Comparison of ENCODE assay signal across 1 cellular context in the genomic region with DNA sequence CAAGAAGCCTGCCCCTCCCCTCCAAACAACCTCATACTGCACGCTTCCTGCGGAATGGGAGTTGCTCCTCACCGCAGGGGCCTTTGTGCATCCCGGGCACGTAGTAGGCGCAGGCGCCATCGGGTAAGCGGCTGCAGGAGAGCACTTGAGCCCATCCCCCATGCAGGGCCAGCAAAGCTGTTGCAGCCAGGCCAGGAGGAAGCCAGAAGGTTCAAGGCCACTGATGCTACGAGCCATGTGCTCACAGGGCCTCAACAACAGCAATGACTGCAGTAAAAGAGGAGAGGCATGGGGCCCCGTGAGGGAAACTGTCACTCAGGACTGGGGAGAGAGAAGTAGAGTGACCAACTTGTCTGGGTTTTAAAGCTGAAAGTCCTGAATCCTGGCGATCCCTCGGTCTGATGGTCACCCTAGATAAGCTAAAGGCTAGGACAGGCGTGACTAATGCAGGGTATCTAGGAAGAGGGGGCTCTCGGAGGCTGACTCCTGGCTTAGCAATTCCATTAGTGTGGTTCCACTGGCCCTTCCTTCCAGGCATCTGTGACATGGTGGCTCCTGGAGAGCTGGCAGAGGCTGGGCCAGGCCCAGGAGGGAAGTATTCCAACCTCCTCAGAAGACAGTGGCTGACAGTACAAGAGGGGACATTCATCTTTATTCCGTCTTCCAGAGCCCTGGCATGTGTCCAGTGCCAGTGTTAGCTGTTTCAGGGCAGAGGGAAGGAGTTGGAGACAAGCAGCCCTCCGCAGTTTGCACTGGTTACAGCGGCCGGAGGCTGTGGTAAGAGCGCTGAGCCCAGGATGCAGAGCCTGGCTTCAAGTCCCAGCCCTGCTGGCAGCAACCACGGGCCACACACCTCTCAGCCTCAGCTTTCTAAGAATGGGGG.
A peak's percentile ranks its signal among the peaks of the same experiment; 100 is the strongest.
TF ChIP-seq lines count a peak whose summit lies in the region.

No MANE protein-coding gene starts in this region.

TF ChIP-seq in HepG2, 621 proteins besides CTCF, POLR2A, EP300 and RAD21 (continued from another document and continues in another):
- TF ChIP-seq, protein P1, sequence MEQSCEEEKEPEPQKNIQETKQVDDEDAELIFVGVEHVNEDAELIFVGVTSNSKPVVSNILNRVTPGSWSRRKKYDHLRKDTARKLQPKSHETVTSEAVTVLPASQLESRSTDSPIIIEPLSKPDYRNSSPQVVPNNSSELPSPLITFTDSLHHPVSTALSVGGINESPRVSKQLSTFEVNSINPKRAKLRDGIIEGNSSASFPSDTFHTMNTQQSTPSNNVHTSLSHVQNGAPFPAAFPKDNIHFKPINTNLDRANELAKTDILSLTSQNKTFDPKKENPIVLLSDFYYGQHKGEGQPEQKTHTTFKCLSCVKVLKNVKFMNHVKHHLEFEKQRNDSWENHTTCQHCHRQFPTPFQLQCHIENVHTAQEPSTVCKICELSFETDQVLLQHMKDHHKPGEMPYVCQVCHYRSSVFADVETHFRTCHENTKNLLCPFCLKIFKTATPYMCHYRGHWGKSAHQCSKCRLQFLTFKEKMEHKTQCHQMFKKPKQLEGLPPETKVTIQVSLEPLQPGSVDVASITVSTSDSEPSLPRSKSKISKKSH (CRISPR knock-in tag; IDR thresholded peaks at IDR 0.05; ENCODE audit: borderline replicate concordance) = peak; percentile 83
- TF ChIP-seq, protein P2, sequence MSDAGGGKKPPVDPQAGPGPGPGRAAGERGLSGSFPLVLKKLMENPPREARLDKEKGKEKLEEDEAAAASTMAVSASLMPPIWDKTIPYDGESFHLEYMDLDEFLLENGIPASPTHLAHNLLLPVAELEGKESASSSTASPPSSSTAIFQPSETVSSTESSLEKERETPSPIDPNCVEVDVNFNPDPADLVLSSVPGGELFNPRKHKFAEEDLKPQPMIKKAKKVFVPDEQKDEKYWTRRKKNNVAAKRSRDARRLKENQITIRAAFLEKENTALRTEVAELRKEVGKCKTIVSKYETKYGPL (CRISPR knock-in tag; IDR thresholded peaks at IDR 0.05) = no peak; the same call in 1 of the 2 replicates
- TF ChIP-seq ZNF383 (CRISPR knock-in tag; IDR thresholded peaks at IDR 0.05; ENCODE audit: borderline replicate concordance) (peak; percentile 99), ZNF841 (CRISPR knock-in tag; IDR thresholded peaks at IDR 0.05; ENCODE audit: borderline replicate concordance) (0 out of 2 replicates have a peak, but pooled peaks have one; percentile 30), IRF2 (CRISPR knock-in tag; IDR thresholded peaks at IDR 0.05) (peak; percentile 96), HDAC1 (CRISPR knock-in tag; IDR thresholded peaks at IDR 0.05) (peak; percentile 96), ZFY (CRISPR knock-in tag; IDR thresholded peaks at IDR 0.05) (peak; percentile 90), SRSF4 (IDR thresholded peaks at IDR 0.05; ENCODE audit: low read depth, low read length, poor library complexity, severe bottlenecking) (no peak), ZNF562 (CRISPR knock-in tag; IDR thresholded peaks at IDR 0.05; ENCODE audit: borderline replicate concordance) (no peak), FOXO1 (CRISPR knock-in tag; IDR thresholded peaks at IDR 0.05) (peak; percentile 98), CHD4 (IDR thresholded peaks at IDR 0.05; ENCODE audit: borderline replicate concordance, low read length) (no peak), ZBTB42 (CRISPR knock-in tag; IDR thresholded peaks at IDR 0.05) (no peak), ZKSCAN1 (IDR thresholded peaks at IDR 0.05; ENCODE audit: low read length) (peak; percentile 99), HOXA5 (CRISPR knock-in tag; IDR thresholded peaks at IDR 0.05) (peak; percentile 92), POLR2AphosphoS5 (IDR thresholded peaks at IDR 0.05; ENCODE audit: low read depth, low read length) (peak; percentile 71), ZFP36L1 (CRISPR knock-in tag; IDR thresholded peaks at IDR 0.05) (peak; percentile 95), ZGPAT (CRISPR knock-in tag; IDR thresholded peaks at IDR 0.05) (peak; percentile 98), NFKBIZ (CRISPR knock-in tag; IDR thresholded peaks at IDR 0.05) (no peak; the same call in none of the 2 replicates), GLI4 (CRISPR knock-in tag; IDR thresholded peaks at IDR 0.05; ENCODE audit: borderline replicate concordance) (0 out of 2 replicates have a peak, but pooled peaks have one; percentile 85), ZNF280D (CRISPR knock-in tag; IDR thresholded peaks at IDR 0.05) (peak; percentile 87; the same call in 1 of the 2 replicates), MBD4 (IDR thresholded peaks at IDR 0.05; ENCODE audit: borderline replicate concordance, low read length) (peak; percentile 81; the same call in 1 of the 2 replicates), ZNF17 (CRISPR knock-in tag; IDR thresholded peaks at IDR 0.05) (no peak), NR2F1 (CRISPR knock-in tag; IDR thresholded peaks at IDR 0.05) (peak; percentile 93 to 94), ARID2 (CRISPR knock-in tag; IDR thresholded peaks at IDR 0.05; ENCODE audit: borderline replicate concordance) (no peak; the same call in 1 of the 2 replicates), NR2F6 (IDR thresholded peaks at IDR 0.05) (peak; percentile 95), NR2F6 (CRISPR knock-in tag; IDR thresholded peaks at IDR 0.05) (peak; percentile 99), JUND (CRISPR knock-in tag; IDR thresholded peaks at IDR 0.05) (0 out of 2 replicates have a peak, but pooled peaks have one; percentile 66), ZNF570 (CRISPR knock-in tag; IDR thresholded peaks at IDR 0.05; ENCODE audit: borderline replicate concordance) (peak; percentile 31; the same call in 1 of the 2 replicates), NR2C2 (CRISPR knock-in tag; IDR thresholded peaks at IDR 0.05; ENCODE audit: borderline replicate concordance) (peak; percentile 94), GATA4 (IDR thresholded peaks at IDR 0.05; ENCODE audit: borderline replicate concordance, low read depth) (0 out of 2 replicates have a peak, but pooled peaks have one; percentile 33), ZNF441 (CRISPR knock-in tag; IDR thresholded peaks at IDR 0.05; ENCODE audit: borderline replicate concordance) (peak; percentile 87; the same call in 1 of the 2 replicates), ZNF510 (CRISPR knock-in tag; IDR thresholded peaks at IDR 0.05; ENCODE audit: low read depth) (peak; percentile 97)
- TF ChIP-seq, protein P3, sequence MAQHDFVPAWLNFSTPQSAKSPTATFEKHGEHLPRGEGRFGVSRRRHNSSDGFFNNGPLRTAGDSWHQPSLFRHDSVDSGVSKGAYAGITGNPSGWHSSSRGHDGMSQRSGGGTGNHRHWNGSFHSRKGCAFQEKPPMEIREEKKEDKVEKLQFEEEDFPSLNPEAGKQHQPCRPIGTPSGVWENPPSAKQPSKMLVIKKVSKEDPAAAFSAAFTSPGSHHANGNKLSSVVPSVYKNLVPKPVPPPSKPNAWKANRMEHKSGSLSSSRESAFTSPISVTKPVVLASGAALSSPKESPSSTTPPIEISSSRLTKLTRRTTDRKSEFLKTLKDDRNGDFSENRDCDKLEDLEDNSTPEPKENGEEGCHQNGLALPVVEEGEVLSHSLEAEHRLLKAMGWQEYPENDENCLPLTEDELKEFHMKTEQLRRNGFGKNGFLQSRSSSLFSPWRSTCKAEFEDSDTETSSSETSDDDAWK (CRISPR knock-in tag; IDR thresholded peaks at IDR 0.05) = no peak
- TF ChIP-seq, protein P4, sequence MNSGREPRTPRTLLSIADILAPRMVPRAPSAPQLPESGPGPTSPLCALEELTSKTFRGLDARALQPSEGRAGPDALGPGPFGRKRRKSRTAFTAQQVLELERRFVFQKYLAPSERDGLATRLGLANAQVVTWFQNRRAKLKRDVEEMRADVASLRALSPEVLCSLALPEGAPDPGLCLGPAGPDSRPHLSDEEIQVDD (CRISPR knock-in tag; IDR thresholded peaks at IDR 0.05; ENCODE audit: borderline replicate concordance) = 0 out of 2 replicates have a peak, but pooled peaks have one; percentile 71
- TF ChIP-seq, protein P5, sequence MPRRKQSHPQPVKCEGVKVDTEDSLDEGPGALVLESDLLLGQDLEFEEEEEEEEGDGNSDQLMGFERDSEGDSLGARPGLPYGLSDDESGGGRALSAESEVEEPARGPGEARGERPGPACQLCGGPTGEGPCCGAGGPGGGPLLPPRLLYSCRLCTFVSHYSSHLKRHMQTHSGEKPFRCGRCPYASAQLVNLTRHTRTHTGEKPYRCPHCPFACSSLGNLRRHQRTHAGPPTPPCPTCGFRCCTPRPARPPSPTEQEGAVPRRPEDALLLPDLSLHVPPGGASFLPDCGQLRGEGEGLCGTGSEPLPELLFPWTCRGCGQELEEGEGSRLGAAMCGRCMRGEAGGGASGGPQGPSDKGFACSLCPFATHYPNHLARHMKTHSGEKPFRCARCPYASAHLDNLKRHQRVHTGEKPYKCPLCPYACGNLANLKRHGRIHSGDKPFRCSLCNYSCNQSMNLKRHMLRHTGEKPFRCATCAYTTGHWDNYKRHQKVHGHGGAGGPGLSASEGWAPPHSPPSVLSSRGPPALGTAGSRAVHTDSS (CRISPR knock-in tag; conservative IDR thresholded peaks at IDR 0.05) = no peak
- TF ChIP-seq, protein P6, sequence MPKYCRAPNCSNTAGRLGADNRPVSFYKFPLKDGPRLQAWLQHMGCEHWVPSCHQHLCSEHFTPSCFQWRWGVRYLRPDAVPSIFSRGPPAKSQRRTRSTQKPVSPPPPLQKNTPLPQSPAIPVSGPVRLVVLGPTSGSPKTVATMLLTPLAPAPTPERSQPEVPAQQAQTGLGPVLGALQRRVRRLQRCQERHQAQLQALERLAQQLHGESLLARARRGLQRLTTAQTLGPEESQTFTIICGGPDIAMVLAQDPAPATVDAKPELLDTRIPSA (CRISPR knock-in tag; IDR thresholded peaks at IDR 0.05; ENCODE audit: borderline replicate concordance) = no peak
- TF ChIP-seq, protein P7, sequence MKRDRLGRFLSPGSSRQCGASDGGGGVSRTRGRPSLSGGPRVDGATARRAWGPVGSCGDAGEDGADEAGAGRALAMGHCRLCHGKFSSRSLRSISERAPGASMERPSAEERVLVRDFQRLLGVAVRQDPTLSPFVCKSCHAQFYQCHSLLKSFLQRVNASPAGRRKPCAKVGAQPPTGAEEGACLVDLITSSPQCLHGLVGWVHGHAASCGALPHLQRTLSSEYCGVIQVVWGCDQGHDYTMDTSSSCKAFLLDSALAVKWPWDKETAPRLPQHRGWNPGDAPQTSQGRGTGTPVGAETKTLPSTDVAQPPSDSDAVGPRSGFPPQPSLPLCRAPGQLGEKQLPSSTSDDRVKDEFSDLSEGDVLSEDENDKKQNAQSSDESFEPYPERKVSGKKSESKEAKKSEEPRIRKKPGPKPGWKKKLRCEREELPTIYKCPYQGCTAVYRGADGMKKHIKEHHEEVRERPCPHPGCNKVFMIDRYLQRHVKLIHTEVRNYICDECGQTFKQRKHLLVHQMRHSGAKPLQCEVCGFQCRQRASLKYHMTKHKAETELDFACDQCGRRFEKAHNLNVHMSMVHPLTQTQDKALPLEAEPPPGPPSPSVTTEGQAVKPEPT (CRISPR knock-in tag; IDR thresholded peaks at IDR 0.05; ENCODE audit: low read depth) = peak; percentile 70
